Comparison of ENCODE assay signal across 10 cellular contexts in the genomic region with DNA sequence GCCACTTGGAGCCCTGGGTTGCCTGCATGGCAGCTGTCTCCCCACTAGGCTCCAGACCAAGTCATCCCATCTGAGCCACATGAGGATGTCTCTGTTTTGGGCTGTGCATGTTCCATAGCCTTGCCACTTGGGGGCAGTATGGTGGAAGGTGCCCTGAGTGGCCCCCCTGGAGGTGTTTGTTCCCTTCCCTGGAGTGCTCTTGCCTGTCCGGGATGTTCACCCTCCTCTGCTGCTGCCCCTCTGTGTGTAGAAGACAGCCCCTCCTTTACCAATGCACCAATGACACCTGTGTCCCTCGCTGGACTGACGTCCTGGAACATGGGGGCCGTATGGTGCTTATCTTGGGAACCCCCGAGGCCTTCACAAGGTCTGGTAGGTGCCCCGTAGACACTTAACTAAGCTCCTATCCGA.
DNase-seq lines count a peak whose midpoint lies in the region; ATAC-seq, FAIRE-seq and TF ChIP-seq lines count a peak whose summit lies in the region.
"Had no signal": no experiment of that assay in that cellular context is flagged by ENCODE, and none has a peak within 500 bp of the region (broad histone marks: within the 10 kb centered on the region; RNA-seq: fewer than 3 reads in every experiment).

No MANE protein-coding gene starts in this region.

- no peak for TF ChIP-seq RAD21 in A549 (conservative IDR thresholded peaks at IDR 0.05 in 1 of 2, IDR thresholded peaks at IDR 0.05 in 1 of 2)

- H3K27ac ChIP-seq in A549, result no peak overlapping the region

- H3K4me1 ChIP-seq in A549, result no peaks in the 10 kb centered on the region

- no peak for TF ChIP-seq POLR2A in A549 (IDR thresholded peaks at IDR 0.05; ENCODE audit: low read length)

- TF ChIP-seq EP300 in A549 (IDR thresholded peaks at IDR 0.05), result no peak

- no peak for FAIRE-seq in A549 (lab: Jason Lieb, UNC)

- POLR2A ChIA-PET in A549 (lab: Yijun Ruan, JAX), result no interaction called here

- peak; percentile 89 to 96 for ATAC-seq in A549
- no peak for ATAC-seq in GM19467 (IDR thresholded peaks at IDR 0.05; ENCODE audit: unreplicated experiment)
- ATAC-seq: T-helper 17 cell had no signal

- CTCF ChIA-PET in A549 (lab: Yijun Ruan, JAX), result interaction anchor here (0.8 to 2.1 kb wide), 3 partner anchors 10 to 65 kb away, joined by 3 to 7 read pairs (median 3); no protein-coding TSS in a partner anchor

- H3K4me2 ChIP-seq in A549, result no peak overlapping the region

- peak; percentile 48 to 49 for DNase-seq in A549 (ENCODE audit: low read depth in 1 of 2, low spot score in 1 of 2)
- DNase-seq in GM12864 (ENCODE audit: low read depth), result no peak
- DNase-seq in Kasumi-1 (lab: John Stamatoyannopoulos, UW), result peak; percentile 70 to 79
- no peak for DNase-seq in epithelial cell of proximal tubule (ENCODE audit: low read depth)
- DNase-seq in NCI-H2107 treated with DMSO at 0.1 percent for 48 hours (lab: John Stamatoyannopoulos, UW; ENCODE audit: unreplicated experiment), result no peak
- DNase-seq in NCI-H1417 treated with DMSO at 0.1 percent for 48 hours (lab: John Stamatoyannopoulos, UW), result no peak
- no peak for DNase-seq in C1 segment of cervical spinal cord (lab: John Stamatoyannopoulos, UW)
- DNase-seq: effector CD4-positive, alpha-beta T cell; T-helper 17 cell had no signal

- WGBS in A549 (ENCODE audit: missing lambda C conversion rate), result 82% methylated on average over 7 of the region's 7 CpGs

- TF ChIP-seq CTCF in A549 (IDR thresholded peaks at IDR 0.05) (peak; percentile 29; the same call in 1 of the 3 replicates), GM12864 (IDR thresholded peaks at IDR 0.05; ENCODE audit: low read depth, low read length, missing control alignments) (peak; percentile 60), epithelial cell of proximal tubule (conservative IDR thresholded peaks at IDR 0.05; ENCODE audit: low read depth, low read length) (peak; percentile 58)

- no peaks in the 10 kb centered on the region for H3K9me3 ChIP-seq in A549

- H3K4me3 ChIP-seq in A549, result no peak overlapping the region
- H3K4me3 ChIP-seq in GM12864 (ENCODE audit: low read depth, low read length), result no peak overlapping the region
- no peak overlapping the region for H3K4me3 ChIP-seq in epithelial cell of proximal tubule (ENCODE audit: low read depth, low read length)

TF ChIP-seq in A549, 52 proteins besides CTCF, POLR2A, EP300 and RAD21:
- TF ChIP-seq EHF (CRISPR knock-in tag; IDR thresholded peaks at IDR 0.05), result no peak
TF ChIP-seq in A549: peak in this region for 0.

Comparison
In these comparisons a context has a peak if more than half of its experiments do, and no peak if none do; other contexts are left out.
1. DNase-seq: peak in A549 (2 of 2) and Kasumi-1 (2 of 2); none in GM12864 (single experiment), epithelial cell of proximal tubule (single experiment), NCI-H2107 treated with DMSO at 0.1 percent for 48 hours (single experiment), NCI-H1417 treated with DMSO at 0.1 percent for 48 hours (single experiment) and C1 segment of cervical spinal cord (0 of 14).
2. Peak in every context shown above with its lines, with median percentiles within 50 percentile points of each other: CTCF ChIP-seq.